ENCODE assay signal across 7 cellular contexts in the genomic region with DNA sequence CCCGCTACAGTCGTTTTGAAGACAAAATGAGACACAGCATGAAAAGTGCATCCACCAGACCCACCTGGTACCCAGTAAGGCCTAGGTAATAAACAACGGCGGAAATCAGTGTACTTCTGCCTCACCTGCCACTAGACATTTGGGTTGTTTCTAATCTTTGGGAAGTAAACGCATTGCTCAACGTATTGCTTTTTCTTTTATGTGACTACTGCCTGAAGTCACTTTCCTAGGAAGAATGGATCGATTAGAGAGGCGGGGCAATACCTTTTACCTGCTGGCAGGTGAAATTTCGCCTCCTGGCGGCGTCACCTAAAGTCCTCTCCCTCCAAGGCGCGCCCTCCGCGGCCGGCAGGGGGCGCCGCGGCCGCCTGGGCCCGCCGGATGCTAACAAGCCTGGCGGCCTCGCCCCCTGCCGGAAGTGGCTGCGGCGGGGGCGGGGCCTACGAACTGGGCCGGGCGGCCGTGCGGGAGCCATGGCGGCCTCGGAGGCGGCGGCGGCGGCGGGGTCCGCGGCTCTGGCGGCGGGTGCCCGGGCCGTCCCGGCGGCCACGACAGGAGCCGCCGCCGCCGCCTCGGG. TPM values are rescaled to one million over a fixed set of nuclear protein-coding genes. Genes with fewer than 3 reads are reported as not detected.
DNase-seq lines count a peak whose midpoint lies in the region; ATAC-seq and TF ChIP-seq lines count a peak whose summit lies in the region.

A gene with protein sequence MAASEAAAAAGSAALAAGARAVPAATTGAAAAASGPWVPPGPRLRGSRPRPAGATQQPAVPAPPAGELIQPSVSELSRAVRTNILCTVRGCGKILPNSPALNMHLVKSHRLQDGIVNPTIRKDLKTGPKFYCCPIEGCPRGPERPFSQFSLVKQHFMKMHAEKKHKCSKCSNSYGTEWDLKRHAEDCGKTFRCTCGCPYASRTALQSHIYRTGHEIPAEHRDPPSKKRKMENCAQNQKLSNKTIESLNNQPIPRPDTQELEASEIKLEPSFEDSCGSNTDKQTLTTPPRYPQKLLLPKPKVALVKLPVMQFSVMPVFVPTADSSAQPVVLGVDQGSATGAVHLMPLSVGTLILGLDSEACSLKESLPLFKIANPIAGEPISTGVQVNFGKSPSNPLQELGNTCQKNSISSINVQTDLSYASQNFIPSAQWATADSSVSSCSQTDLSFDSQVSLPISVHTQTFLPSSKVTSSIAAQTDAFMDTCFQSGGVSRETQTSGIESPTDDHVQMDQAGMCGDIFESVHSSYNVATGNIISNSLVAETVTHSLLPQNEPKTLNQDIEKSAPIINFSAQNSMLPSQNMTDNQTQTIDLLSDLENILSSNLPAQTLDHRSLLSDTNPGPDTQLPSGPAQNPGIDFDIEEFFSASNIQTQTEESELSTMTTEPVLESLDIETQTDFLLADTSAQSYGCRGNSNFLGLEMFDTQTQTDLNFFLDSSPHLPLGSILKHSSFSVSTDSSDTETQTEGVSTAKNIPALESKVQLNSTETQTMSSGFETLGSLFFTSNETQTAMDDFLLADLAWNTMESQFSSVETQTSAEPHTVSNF (plus strand): TSS at position 445 of the 577 bp plus-strand sequence. CDS start 29 bp downstream, at position 474.

- H3K9me3 Mint-ChIP-seq in brain = peaks cover 0 to 9% (median 5%) of the 10 kb centered on the region in 5 experiments

- DNase-seq in NCI-H2081 treated with DMSO at 0.1 percent for 48 hours (lab: John Stamatoyannopoulos, UW) = peak; percentile 46
- peak; percentile 92 for DNase-seq in UCSD-AML1 (lab: John Stamatoyannopoulos, UW; ENCODE audit: unreplicated experiment)
- peak; percentile 36 for DNase-seq in skeletal muscle cell (ENCODE audit: low read depth)

- H3K4me1 Mint-ChIP-seq in brain = peaks cover 41% of the 10 kb centered on the region

- peaks cover 3% of the 10 kb centered on the region for H3K27me3 Mint-ChIP-seq in brain

- H3K4me3 Mint-ChIP-seq in brain = peak within 1 kb of the TSS; percentile 92 to 97 (median 94)

- H3K4me3 ChIP-seq in iPS-11a (ENCODE audit: low read depth, low read length) (peak within 1 kb of the TSS; percentile 82), skeletal muscle cell (ENCODE audit: low read depth, low read length) (peak within 1 kb of the TSS; percentile 76)

- H3K36me3 Mint-ChIP-seq in brain = peaks cover 32% of the 10 kb centered on the region

- ATAC-seq in GM18505 (IDR thresholded peaks at IDR 0.05; ENCODE audit: unreplicated experiment) (peak; percentile 95), HG02973 (IDR thresholded peaks at IDR 0.05; ENCODE audit: unreplicated experiment) (peak; percentile 89)

- peak within 1 kb of the TSS; percentile 88 to 94 (median 89) for H3K27ac Mint-ChIP-seq in brain

- TF ChIP-seq CTCF in brain (conservative IDR thresholded peaks at IDR 0.05) = peak; percentile 100

- TF ChIP-seq POLR2A in GM18505 (IDR thresholded peaks at IDR 0.05; ENCODE audit: borderline replicate concordance, extremely low read depth, insufficient read depth, insufficient read length) = peak; percentile 70

RNA-seq across cellular contexts. Expression of the gene that starts here (rescaled TPM):
- 29.1 TPM for polyA plus RNA-seq in brain (ENCODE audit: insufficient read depth, low read depth, low replicate concordance)

Comparison
In these comparisons a context has a peak if more than half of its experiments do, and no peak if none do; other contexts are left out.
1. Peak in every context shown above with its lines: DNase-seq, ATAC-seq and H3K4me3 ChIP-seq.
2. DNase-seq: peak in every context shown above with its lines; median percentile 92 in UCSD-AML1; 46 in NCI-H2081 treated with DMSO at 0.1 percent for 48 hours; 36 in skeletal muscle cell.